In the genomic region with DNA sequence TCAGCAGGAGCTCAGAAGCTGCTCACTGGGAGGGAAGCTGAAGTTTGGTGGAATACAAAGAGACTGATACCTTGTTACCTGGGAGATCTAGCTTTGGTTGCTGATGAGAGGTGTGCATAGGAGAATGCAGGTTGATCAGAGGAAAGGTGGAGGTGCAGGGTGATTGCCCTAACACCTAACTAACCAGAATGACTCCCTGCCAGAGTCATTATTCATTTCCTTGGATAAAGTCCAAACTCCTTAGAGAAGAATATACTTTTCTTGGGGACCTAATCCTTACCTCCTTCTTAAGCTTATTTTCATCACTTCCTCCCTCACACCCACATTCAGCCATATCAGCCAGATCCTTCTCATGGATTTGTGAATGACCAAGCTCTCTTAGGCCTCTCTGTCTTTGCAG, we compare ENCODE assay signal across 22 cellular contexts.
"Had no signal": no experiment of that assay in that cellular context is flagged by ENCODE, and none has a peak within 500 bp of the region (broad histone marks: within the 10 kb centered on the region; RNA-seq: fewer than 3 reads in every experiment).

No MANE protein-coding gene starts in this region.

- DNase-seq: effector CD4-positive, alpha-beta T cell; gastrocnemius medialis; glutamatergic neuron; kidney; left colon; left ventricle myocardium superior; naive thymus-derived CD4-positive, alpha-beta T cell; posterior cingulate gyrus; spleen; stimulated activated CD4-positive, alpha-beta T cell treated with anti-CD3 and anti-CD28 coated beads, Interleukin-2, amount 100 ng/mL, for 24 hours; stimulated activated CD4-positive, alpha-beta T cell treated with anti-CD3 and anti-CD28 coated beads, Interleukin-4, amount 100 ng/mL, for 4 hours; stimulated activated naive B cell treated with anti-CD40 and anti-IgM and Interleukin-4, amounts not matched to agents 10 μg/mL and 1 μg/mL and 100 μg/mL, for 72 hours; stimulated activated naive CD8-positive, alpha-beta T cell treated with anti-CD3 and anti-CD28 coated beads, Interleukin-15, amount 100 ng/mL, for 72 hours; testis; upper lobe of right lung had no signal

- H3K36me3 ChIP-seq: esophagus muscularis mucosa, gastrocnemius medialis, neutrophil, spleen, tibial nerve, upper lobe of right lung, vagina had no signal

- H3K4me1 Mint-ChIP-seq: naive thymus-derived CD4-positive, alpha-beta T cell; stimulated activated naive B cell treated with anti-CD40 and anti-IgM and Interleukin-4, amounts not matched to agents 10 μg/mL and 1 μg/mL and 100 μg/mL, for 72 hours; stimulated activated naive CD8-positive, alpha-beta T cell treated with anti-CD3 and anti-CD28 coated beads, Interleukin-15, amount 100 ng/mL, for 72 hours had no signal

- FAIRE-seq: kidney had no signal

- H3K27ac ChIP-seq: coronary artery, esophagus muscularis mucosa, gastrocnemius medialis, neutrophil, spleen, testis, tibial nerve, upper lobe of right lung, vagina had no signal

- H3K27me3 Mint-ChIP-seq: naive thymus-derived CD4-positive, alpha-beta T cell; stimulated activated naive B cell treated with anti-CD40 and anti-IgM and Interleukin-4, amounts not matched to agents 10 μg/mL and 1 μg/mL and 100 μg/mL, for 72 hours; stimulated activated naive CD8-positive, alpha-beta T cell treated with anti-CD3 and anti-CD28 coated beads, Interleukin-15, amount 100 ng/mL, for 72 hours had no signal

- H3K4me3 ChIP-seq: coronary artery, esophagus muscularis mucosa, gastrocnemius medialis, lung, spleen, testis, tibial nerve, upper lobe of right lung, vagina had no signal

- ATAC-seq: gastrocnemius medialis; left colon; left ventricle myocardium superior; naive thymus-derived CD4-positive, alpha-beta T cell; sciatic nerve; stimulated activated naive B cell treated with anti-CD40 and anti-IgM and Interleukin-4, amounts not matched to agents 10 μg/mL and 1 μg/mL and 100 μg/mL, for 72 hours; stimulated activated naive CD8-positive, alpha-beta T cell treated with anti-CD3 and anti-CD28 coated beads, Interleukin-15, amount 100 ng/mL, for 72 hours; upper lobe of right lung had no signal

- H3K27ac Mint-ChIP-seq: naive thymus-derived CD4-positive, alpha-beta T cell; stimulated activated naive B cell treated with anti-CD40 and anti-IgM and Interleukin-4, amounts not matched to agents 10 μg/mL and 1 μg/mL and 100 μg/mL, for 72 hours; stimulated activated naive CD8-positive, alpha-beta T cell treated with anti-CD3 and anti-CD28 coated beads, Interleukin-15, amount 100 ng/mL, for 72 hours had no signal

- H3K9me3 ChIP-seq: esophagus muscularis mucosa, gastrocnemius medialis, neutrophil, testis, tibial nerve, upper lobe of right lung, vagina had no signal

- H3K36me3 Mint-ChIP-seq: naive thymus-derived CD4-positive, alpha-beta T cell; stimulated activated naive B cell treated with anti-CD40 and anti-IgM and Interleukin-4, amounts not matched to agents 10 μg/mL and 1 μg/mL and 100 μg/mL, for 72 hours had no signal

- H3K4me3 Mint-ChIP-seq: naive thymus-derived CD4-positive, alpha-beta T cell; stimulated activated naive B cell treated with anti-CD40 and anti-IgM and Interleukin-4, amounts not matched to agents 10 μg/mL and 1 μg/mL and 100 μg/mL, for 72 hours; stimulated activated naive CD8-positive, alpha-beta T cell treated with anti-CD3 and anti-CD28 coated beads, Interleukin-15, amount 100 ng/mL, for 72 hours had no signal

- H3K27me3 ChIP-seq: esophagus muscularis mucosa, gastrocnemius medialis, neutrophil, spleen, testis, tibial nerve, upper lobe of right lung, vagina had no signal

- H3K4me1 ChIP-seq: esophagus muscularis mucosa, gastrocnemius medialis, spleen, testis, tibial nerve, upper lobe of right lung, vagina had no signal
